In genomic region chr11:126032374-126032773, GRCh38 we compare ENCODE assay signal across 26 cellular contexts. TPM values are rescaled to one million over a fixed set of nuclear protein-coding genes. Genes with fewer than 3 reads are reported as not detected.
A peak's percentile ranks its signal among the peaks of the same experiment; 100 is the strongest.
DNase-seq lines count a peak whose midpoint lies in the region; ATAC-seq, FAIRE-seq and TF ChIP-seq lines count a peak whose summit lies in the region.
"Had no signal": no experiment of that assay in that cellular context is flagged by ENCODE, and none has a peak within 500 bp of the region (broad histone marks: within the 10 kb centered on the region; RNA-seq: fewer than 3 reads in every experiment).

No MANE protein-coding gene starts in this region.

- BruUV-seq in HepG2 (replicated peaks; lab: Mats Ljungman, UMichigan): no TSS peak

- no peak overlapping the region for H2BK20ac ChIP-seq in H1 (ENCODE audit: low read length)

- no peak overlapping the region for H3K4me3 Mint-ChIP-seq in nephron progenitor cell
- H3K4me3 Mint-ChIP-seq: CD4-positive, alpha-beta T cell; CD8-positive, alpha-beta memory T cell; GM23338; HFFc6 had no signal

- no peaks in the 10 kb centered on the region for H3K23me2 ChIP-seq in H1 (ENCODE audit: low read depth, low read length)

- H3K27ac ChIP-seq in HepG2 (ENCODE audit: extremely low read length, insufficient read depth, low read length) (no peak overlapping the region), right lobe of liver (no peak overlapping the region), H1 (ENCODE audit: low read depth, low read length) (no peak overlapping the region)
- H3K27ac ChIP-seq: 22Rv1; BLaER1 treated with 17β-estradiol and CSF1 and Interleukin-3, amounts not matched to agents 10 nM and 100 nM had no signal

- in situ Hi-C loops in HepG2 (cut with HindIII; ENCODE audit: extremely low pct_ligation_motif_present, low pct_unique_long_range_greater_than_20kb): no loop called here

- no peak for TF ChIP-seq CTCF in HepG2 (CRISPR knock-in tag; IDR thresholded peaks at IDR 0.05)
- TF ChIP-seq CTCF in right lobe of liver (IDR thresholded peaks at IDR 0.05): no peak
- TF ChIP-seq CTCF in H1 (IDR thresholded peaks at IDR 0.05; ENCODE audit: control extremely low read depth in 1 of 3, insufficient read depth in 1 of 3, low read depth in 1 of 3, low read length in 3 of 3): no peak
- TF ChIP-seq CTCF in nephron progenitor cell (IDR thresholded peaks at IDR 0.05): no peak

- FAIRE-seq in HepG2 (lab: Jason Lieb, UNC) (no peak), H1 (lab: Jason Lieb, UNC) (no peak)
- FAIRE-seq: A204.1, D721Med, GM12891, GM18507, H54 had no signal

- H2AFZ ChIP-seq in HepG2 (ENCODE audit: low read length) (no peak overlapping the region), H1 (ENCODE audit: low read length) (no peak overlapping the region)
- H2AFZ ChIP-seq: GM23338 had no signal

- H2AK5ac ChIP-seq in H1 (ENCODE audit: low read depth, low read length): no peak overlapping the region

- POLR2A ChIA-PET in HepG2 (lab: Yijun Ruan, JAX) (no interaction called here), H1 (lab: Charles Lee; ENCODE audit: partially characterized antibody) (no interaction called here)

- peak overlapping the region; percentile 20; the same call in 1 of the 2 replicates for H4K8ac ChIP-seq in H1 (ENCODE audit: extremely low read depth, insufficient read depth, low read length)

- no peaks in the 10 kb centered on the region for H3K27me3 ChIP-seq in HepG2 (ENCODE audit: control insufficient read depth in 1 of 2, insufficient read depth in 2 of 2, low read length in 2 of 2)
- H3K27me3 ChIP-seq in right lobe of liver: no peaks in the 10 kb centered on the region
- no peaks in the 10 kb centered on the region for H3K27me3 ChIP-seq in H1 (replicated peaks in 1 of 4; ENCODE audit: control insufficient read depth in 3 of 4, extremely low read depth in 1 of 4, insufficient read depth in 3 of 4, low read length in 3 of 4)
- H3K27me3 ChIP-seq: BE2C; BLaER1 treated with 17β-estradiol and CSF1 and Interleukin-3, amounts not matched to agents 10 nM and 100 nM had no signal

- H3K9ac ChIP-seq in HepG2 (ENCODE audit: insufficient read depth, low read depth, low read length) (no peak overlapping the region), H1 (replicated peaks in 1 of 4; ENCODE audit: extremely low read depth in 1 of 4, low read depth in 3 of 4, low read length in 3 of 4) (no peak overlapping the region)
- H3K9ac ChIP-seq: BLaER1 treated with 17β-estradiol and CSF1 and Interleukin-3, amounts not matched to agents 10 nM and 100 nM had no signal

- no peak overlapping the region for H3K14ac ChIP-seq in H1 (ENCODE audit: insufficient read length)

- H3K9me3 ChIP-seq in HepG2 (ENCODE audit: low read length): no peaks in the 10 kb centered on the region
- no peaks in the 10 kb centered on the region for H3K9me3 ChIP-seq in right lobe of liver
- H3K9me3 ChIP-seq in H1 (ENCODE audit: insufficient read depth in 2 of 2, low read depth in 1 of 2, low read length in 1 of 2): no peaks in the 10 kb centered on the region
- H3K9me3 ChIP-seq: BE2C; BLaER1 treated with 17β-estradiol and CSF1 and Interleukin-3, amounts not matched to agents 10 nM and 100 nM; HAP-1 had no signal

- TF ChIP-seq POLR2A in HepG2 (IDR thresholded peaks at IDR 0.05; ENCODE audit: insufficient read depth in 1 of 2, low read depth in 2 of 2, low read length in 2 of 2) (no peak), right lobe of liver (IDR thresholded peaks at IDR 0.05) (no peak), H1 (IDR thresholded peaks at IDR 0.05; ENCODE audit: control extremely low read depth in 1 of 2, low read depth in 2 of 2, low read length in 2 of 2) (no peak)

- H3K9me3 Mint-ChIP-seq in nephron progenitor cell: peaks cover 5% of the 10 kb centered on the region
- H3K9me3 Mint-ChIP-seq: CD14-positive monocyte; CD4-positive, alpha-beta T cell; GM23338; HFFc6 had no signal

- no peak overlapping the region for H2BK5ac ChIP-seq in H1 (ENCODE audit: low read depth, low read length)

- peaks cover 37% of the 10 kb centered on the region for H3K36me3 Mint-ChIP-seq in nephron progenitor cell (ENCODE audit: low read depth)
- H3K36me3 Mint-ChIP-seq: CD14-positive monocyte; CD8-positive, alpha-beta memory T cell had no signal

- H3K23ac ChIP-seq in H1 (ENCODE audit: insufficient read length): no peak overlapping the region

- no peak overlapping the region for H3K4me3 ChIP-seq in HepG2 (replicated peaks in 1 of 3; ENCODE audit: insufficient read depth in 1 of 3, low read depth in 2 of 3, low read length in 3 of 3)
- H3K4me3 ChIP-seq in right lobe of liver: no peak overlapping the region
- H3K4me3 ChIP-seq in H1 (ENCODE audit: extremely low read depth in 1 of 4, insufficient read depth in 2 of 4, low read depth in 3 of 4, low read length in 4 of 4): no peak overlapping the region
- H3K4me3 ChIP-seq: BLaER1 treated with 17β-estradiol and CSF1 and Interleukin-3, amounts not matched to agents 10 nM and 100 nM; GM23338; HAP-1 had no signal

- H3K79me1 ChIP-seq in H1 (ENCODE audit: low read depth, low read length): no peaks in the 10 kb centered on the region

- no peak overlapping the region for H2BK15ac ChIP-seq in H1 (ENCODE audit: low read length)

- WGBS in HepG2 (ENCODE audit: low lambda C conversion rate): 97% methylated on average over 7 of the region's 7 CpGs
- WGBS in right lobe of liver (ENCODE audit: insufficient coverage, low coverage, low lambda C conversion rate, missing lambda C conversion rate): 90% methylated on average over 6 of the region's 7 CpGs
- WGBS in H1 (ENCODE audit: extremely low coverage in 1 of 2, insufficient coverage in 1 of 2, insufficient read length in 1 of 2, insufficient replicate concordance in 2 of 2, low coverage in 1 of 2, low lambda C conversion rate in 2 of 2, missing lambda C conversion rate in 1 of 2), 2 experiments: 88% methylated on average over 7 of the region's 7 CpGs; no CpG with 5 or more reads in 1 of the 2 experiments

- CTCF ChIA-PET in HepG2 (lab: Yijun Ruan, JAX; ENCODE audit: low intra/inter-chr PET ratio, low total read pairs) (no interaction called here), H1 (lab: Charles Lee; ENCODE audit: partially characterized antibody) (no interaction called here)

- H3K4ac ChIP-seq in H1 (replicated peaks; ENCODE audit: insufficient read length, low read depth, low read length): no peak overlapping the region

- no peak overlapping the region for H2BK120ac ChIP-seq in H1 (replicated peaks; ENCODE audit: low read depth, low read length)

- H3K4me2 ChIP-seq in HepG2 (ENCODE audit: low read depth, low read length) (no peak overlapping the region), H1 (ENCODE audit: insufficient read depth in 1 of 2, low read depth in 2 of 2, low read length in 2 of 2) (no peak overlapping the region)
- H3K4me2 ChIP-seq: BLaER1 treated with 17β-estradiol and CSF1 and Interleukin-3, amounts not matched to agents 10 nM and 100 nM; GM23338 had no signal

- H4K5ac ChIP-seq in H1 (ENCODE audit: insufficient read length, low read depth, low read length): no peak overlapping the region

- ATAC-seq in HepG2: no peak
- no peak for ATAC-seq in right lobe of liver
- no peak for ATAC-seq in GM18511 (IDR thresholded peaks at IDR 0.05; ENCODE audit: unreplicated experiment)
- ATAC-seq: GM23338 had no signal

- H4K20me1 ChIP-seq in HepG2 (ENCODE audit: insufficient read depth, low read length) (no peaks in the 10 kb centered on the region), H1 (replicated peaks in 1 of 2; ENCODE audit: control insufficient read depth in 1 of 2, insufficient read depth in 2 of 2, low read length in 2 of 2) (no peaks in the 10 kb centered on the region)
- H4K20me1 ChIP-seq: BLaER1 treated with 17β-estradiol and CSF1 and Interleukin-3, amounts not matched to agents 10 nM and 100 nM had no signal

- no peak overlapping the region for H3K56ac ChIP-seq in H1 (replicated peaks; ENCODE audit: insufficient read length, low read depth, low read length)

- intact Hi-C loops in HepG2 (cut with micrococcal nuclease; ENCODE audit: unreplicated experiment): no loop called here
- intact Hi-C loops in right lobe of liver (cut with DNase I): loop anchor here in 1 of 2 donors (10.0 kb wide), 1 partner anchor 88 kb away; the partner anchor contains the start of gene VSIG10L2

- TF ChIP-seq RAD21 in HepG2 (CRISPR knock-in tag; IDR thresholded peaks at IDR 0.05): no peak
- no peak for TF ChIP-seq RAD21 in H1 (IDR thresholded peaks at IDR 0.05 in 1 of 2, conservative IDR thresholded peaks at IDR 0.05 in 1 of 2; ENCODE audit: low read depth in 2 of 2, low read length in 2 of 2)

- no peak for DNase-seq in HepG2 (ENCODE audit: low spot score)
- no peak for DNase-seq in right lobe of liver
- no peak for DNase-seq in H1 (ENCODE audit: low read depth in 1 of 2, low spot score in 2 of 2)
- DNase-seq in nephron progenitor cell: no peak
- no peak for DNase-seq in occipital lobe (lab: John Stamatoyannopoulos, UW)
- DNase-seq: ACHN; AML-193; BE2C; CD4-positive, alpha-beta T cell; CD8-positive, alpha-beta memory T cell; DMS 273 treated with DMSO at 0.1 percent for 48 hours; DMS79; EL; GDM1; HFFc6 had no signal

- H3K18ac ChIP-seq in H1 (ENCODE audit: extremely low read depth, low read length): no peak overlapping the region

- peaks cover 3% of the 10 kb centered on the region for H3K27me3 Mint-ChIP-seq in nephron progenitor cell (ENCODE audit: low read depth, poor library complexity)

- no peak overlapping the region for H4K91ac ChIP-seq in H1 (replicated peaks; ENCODE audit: insufficient read length, low read length)

- no peaks in the 10 kb centered on the region for H3K79me2 ChIP-seq in HepG2 (ENCODE audit: insufficient read depth, low read length)
- H3K79me2 ChIP-seq in H1 (ENCODE audit: control insufficient read depth in 1 of 2, insufficient read depth in 2 of 2, low read length in 2 of 2): no peaks in the 10 kb centered on the region; a peak in 1 of 4 replicates

- H2BK12ac ChIP-seq in H1 (ENCODE audit: low read depth, low read length): no peak overlapping the region

- peak overlapping the region; percentile 70 for H3K27ac Mint-ChIP-seq in nephron progenitor cell
- H3K27ac Mint-ChIP-seq: CD4-positive, alpha-beta T cell; CD8-positive, alpha-beta memory T cell; GM23338; HFFc6 had no signal

- H3K36me3 ChIP-seq in HepG2 (replicated peaks in 1 of 2; ENCODE audit: control insufficient read depth in 1 of 2, insufficient read depth in 2 of 2, low read length in 2 of 2) (no peaks in the 10 kb centered on the region), right lobe of liver (no peaks in the 10 kb centered on the region), H1 (ENCODE audit: control insufficient read depth in 2 of 4, insufficient read depth in 4 of 4, low read length in 3 of 4) (no peaks in the 10 kb centered on the region)
- H3K36me3 ChIP-seq: BLaER1 treated with 17β-estradiol and CSF1 and Interleukin-3, amounts not matched to agents 10 nM and 100 nM; HAP-1 had no signal

- H3K4me1 ChIP-seq in HepG2 (ENCODE audit: insufficient read depth, low read length): peaks cover 47% of the 10 kb centered on the region
- peaks cover 0 to 37% (median 4%) of the 10 kb centered on the region in 4 donors for H3K4me1 ChIP-seq in right lobe of liver
- peaks cover 0 to 6% (median 1%) of the 10 kb centered on the region in 4 experiments; a peak in 3 of 7 replicates for H3K4me1 ChIP-seq in H1 (replicated peaks in 1 of 4; ENCODE audit: control insufficient read depth in 3 of 4, insufficient read depth in 4 of 4, low read length in 3 of 4)

- TF ChIP-seq EP300 in HepG2 (IDR thresholded peaks at IDR 0.05; ENCODE audit: low read depth in 2 of 2, low read length in 2 of 2) (no peak), HepG2 (CRISPR knock-in tag; IDR thresholded peaks at IDR 0.05; ENCODE audit: borderline replicate concordance) (no peak), H1 (IDR thresholded peaks at IDR 0.05; ENCODE audit: borderline replicate concordance in 1 of 2, low read depth in 2 of 2, low read length in 2 of 2) (no peak)

- peaks cover 69% of the 10 kb centered on the region for H3K4me1 Mint-ChIP-seq in nephron progenitor cell
- H3K4me1 Mint-ChIP-seq: CD14-positive monocyte; CD8-positive, alpha-beta memory T cell had no signal

RNA-seq across cellular contexts. Expression of gene CDON, which starts 30.3 kb away (rescaled TPM):
- total RNA-seq in HepG2 (2016; rRNA removed; fragmentation: Illumina TruSeq; extraction: Trizol): 8.4 and 12.8 TPM in 2 replicates
- 5.5 and 5.6 TPM in 2 replicates for total RNA-seq in HepG2 (2016; cell fraction: cytosol; rRNA removed; fragmentation: Illumina TruSeq; extraction: Trizol; ENCODE audit: low read depth)
- 7.2 and 12.2 TPM in 2 replicates for total RNA-seq in HepG2 (2016; cell fraction: insoluble cytoplasmic fraction; rRNA removed; fragmentation: Illumina TruSeq; extraction: Trizol)
- 8.7 and 10.6 TPM in 2 replicates for total RNA-seq in HepG2 (2016; cell fraction: membrane; rRNA removed; fragmentation: Illumina TruSeq; extraction: Trizol)
- total RNA-seq in HepG2 (2016; cell fraction: nucleus; rRNA removed; fragmentation: Illumina TruSeq; extraction: Trizol): 19.7 and 22.7 TPM in 2 replicates
- polyA plus RNA-seq in HepG2 (2011; rRNA removed): 7.4 and 9.6 TPM in 2 replicates
- 5.5 and 6.9 TPM in 2 replicates for polyA plus RNA-seq in HepG2 (2011; cell fraction: cytosol; rRNA removed)
- polyA plus RNA-seq in HepG2 (2011; cell fraction: nucleus; rRNA removed): 10.3 and 11.2 TPM in 2 replicates
- polyA plus RNA-seq in HepG2 (2012): 9.3 and 10.1 TPM in 2 replicates
- 0.72 and 1.7 TPM in 2 replicates for polyA plus RNA-seq in HepG2 (2016; cell fraction: cytosol; fragmentation: Illumina TruSeq; extraction: Trizol; ENCODE audit: low read depth)
- 3.3 and 4.5 TPM in 2 replicates for polyA plus RNA-seq in HepG2 (2016; cell fraction: insoluble cytoplasmic fraction; fragmentation: Illumina TruSeq; extraction: Trizol; ENCODE audit: low read depth)
- 1.6 and 1.9 TPM in 2 replicates for polyA plus RNA-seq in HepG2 (2016; cell fraction: membrane; fragmentation: Illumina TruSeq; extraction: Trizol; ENCODE audit: low read depth)
- polyA plus RNA-seq in HepG2 (2016; cell fraction: nucleus; fragmentation: Illumina TruSeq; extraction: Trizol; ENCODE audit: insufficient read depth, low read depth): 15.3 and 16.2 TPM in 2 replicates
- polyA minus RNA-seq in HepG2 (2011; rRNA and poly(A)+ RNA removed; ENCODE audit: low replicate concordance): 12.8 and 28.4 TPM in 2 replicates
- polyA minus RNA-seq in HepG2 (2011; cell fraction: cytosol; rRNA and poly(A)+ RNA removed): 14.0 and 17.1 TPM in 2 replicates
- polyA minus RNA-seq in HepG2 (2011; cell fraction: nucleus; rRNA and poly(A)+ RNA removed): 27.6 and 31.0 TPM in 2 replicates
- 1 to 10 TPM; 1.8 to 4.1 (median 3.3) TPM for total RNA-seq in right lobe of liver
- 32.5 and 32.9 TPM in 2 replicates for total RNA-seq in H1 (2021; fragmentation: NEBNext Ultra II Directional; extraction: Animal tissue kit (Norgen Biotek cat#: 25700))
- polyA plus RNA-seq in H1 (2011; rRNA removed): 11.0 and 11.5 TPM in 2 replicates
- polyA plus RNA-seq in H1 (2011; cell fraction: cytosol; rRNA removed): 9.9 TPM
- 17.0 TPM for polyA plus RNA-seq in H1 (2011; cell fraction: nucleus; rRNA removed)
- 8.7 to 16.6 TPM (median 13.3 TPM) in 4 replicates for polyA plus RNA-seq in H1 (2012, experiment 1 of 2)
- polyA plus RNA-seq in H1 (2012, experiment 2 of 2): 1.1 TPM
- polyA plus RNA-seq in H1 (2013, experiment 1 of 2): 13.0 TPM
- 14.4 TPM for polyA plus RNA-seq in H1 (2013, experiment 2 of 2)
- polyA minus RNA-seq in H1 (2011; rRNA and poly(A)+ RNA removed): 38.4 and 52.2 TPM in 2 replicates
- polyA minus RNA-seq in H1 (2011; cell fraction: cytosol; rRNA and poly(A)+ RNA removed): 25.5 TPM
- polyA minus RNA-seq in H1 (2011; cell fraction: nucleus; rRNA and poly(A)+ RNA removed): 43.3 TPM
- 39.8 TPM for total RNA-seq in occipital lobe
- polyA plus RNA-seq: CD14-positive monocyte; CD8-positive, alpha-beta memory T cell had no signal

Comparison
In these comparisons a context has a peak if more than half of its experiments do, and no peak if none do; other contexts are left out.
1. Of the 41 proteins assayed by ChIP-seq in both HepG2 and H1: peak only in HepG2: none; only in H1: none; in both: MAFK; in neither: 40.